Comparison of ENCODE assay signal across 8 cellular contexts in genomic region chrX:152926279-152926678, GRCh38. TPM values are rescaled to one million over a fixed set of nuclear protein-coding genes. Genes with fewer than 3 reads are reported as not detected.
DNase-seq lines count a peak whose midpoint lies in the region; ATAC-seq and TF ChIP-seq lines count a peak whose summit lies in the region.

No MANE protein-coding gene starts in this region.

- no peaks in the 10 kb centered on the region for H3K36me3 ChIP-seq in BLaER1

- H3K36me3 Mint-ChIP-seq in activated CD8-positive, alpha-beta memory T cell treated with anti-CD3 and anti-CD28 coated beads, Interleukin-2, amount 10 ng/mL, durations not matched to agents 7 days and 5 days: no peaks in the 10 kb centered on the region

- H3K4me3 Mint-ChIP-seq in activated CD8-positive, alpha-beta memory T cell treated with anti-CD3 and anti-CD28 coated beads, Interleukin-2, amount 10 ng/mL, durations not matched to agents 7 days and 5 days: no peak overlapping the region

- peaks cover 96% of the 10 kb centered on the region for H3K27me3 ChIP-seq in BLaER1

- no peak overlapping the region for H3K9ac ChIP-seq in BLaER1

- no peak overlapping the region for H3K27ac Mint-ChIP-seq in activated CD8-positive, alpha-beta memory T cell treated with anti-CD3 and anti-CD28 coated beads, Interleukin-2, amount 10 ng/mL, durations not matched to agents 7 days and 5 days

- H3K4me1 Mint-ChIP-seq in activated CD8-positive, alpha-beta memory T cell treated with anti-CD3 and anti-CD28 coated beads, Interleukin-2, amount 10 ng/mL, durations not matched to agents 7 days and 5 days: peaks cover 9% of the 10 kb centered on the region

- H3K27ac ChIP-seq in BLaER1 (no peak overlapping the region), epithelial cell of prostate (no peak overlapping the region)

- H3K4me3 ChIP-seq in BLaER1: no peak overlapping the region

- ATAC-seq in GM18868 (IDR thresholded peaks at IDR 0.05; ENCODE audit: unreplicated experiment) (peak; percentile 97), HG03432 (IDR thresholded peaks at IDR 0.05; ENCODE audit: unreplicated experiment) (peak; percentile 87), omental fat pad (ENCODE audit: low FRiP score) (peak; percentile 21), HG03457 (IDR thresholded peaks at IDR 0.05; ENCODE audit: unreplicated experiment) (no peak)
- ATAC-seq in activated CD8-positive, alpha-beta memory T cell treated with anti-CD3 and anti-CD28 coated beads, Interleukin-2, amount 10 ng/mL, durations not matched to agents 7 days and 5 days: peak; percentile 82

- H3K9me3 ChIP-seq in BLaER1: no peaks in the 10 kb centered on the region

- no peaks in the 10 kb centered on the region for H3K9me3 Mint-ChIP-seq in activated CD8-positive, alpha-beta memory T cell treated with anti-CD3 and anti-CD28 coated beads, Interleukin-2, amount 10 ng/mL, durations not matched to agents 7 days and 5 days (ENCODE audit: low read depth)

- no peak for TF ChIP-seq CTCF in omental fat pad (IDR thresholded peaks at IDR 0.05)

- DNase-seq in NCI-H69 (lab: John Stamatoyannopoulos, UW) (peak; percentile 80), epithelial cell of prostate (ENCODE audit: low read depth, low spot score) (peak; percentile 8), omental fat pad (ENCODE audit: low spot score) (no peak)
- peak; percentile 66 for DNase-seq in activated CD8-positive, alpha-beta memory T cell treated with anti-CD3 and anti-CD28 coated beads, Interleukin-2, amount 10 ng/mL, durations not matched to agents 7 days and 5 days

- H3K4me1 ChIP-seq in BLaER1: peaks cover 20% of the 10 kb centered on the region

- H3K27me3 Mint-ChIP-seq in activated CD8-positive, alpha-beta memory T cell treated with anti-CD3 and anti-CD28 coated beads, Interleukin-2, amount 10 ng/mL, durations not matched to agents 7 days and 5 days: no peaks in the 10 kb centered on the region

- H3K4me2 ChIP-seq in BLaER1: peak overlapping the region; percentile 39

- peaks cover 37% of the 10 kb centered on the region; the same call in 1 of the 2 replicates for H4K20me1 ChIP-seq in BLaER1

- CTCF ChIA-PET in activated CD8-positive, alpha-beta memory T cell treated with anti-CD3 and anti-CD28 coated beads, Interleukin-2, amount 10 ng/mL, durations not matched to agents 7 days and 5 days (lab: Charles Lee): interaction anchor here (1.0 to 1.5 kb wide), 4 partner anchors 12 to 1173 kb away, joined by 3 to 4 read pairs (median 4); no protein-coding TSS in a partner anchor

RNA-seq across cellular contexts. Expression of gene ZNF185, which starts 28.4 kb away (rescaled TPM):
- under 1 TPM; 0.91 to 0.93 TPM for total RNA-seq in activated CD8-positive, alpha-beta memory T cell treated with anti-CD3 and anti-CD28 coated beads, Interleukin-2, amount 10 ng/mL, durations not matched to agents 7 days and 5 days
- 10 to 100 TPM in 2 of 4 donors, 1 to 10 TPM in 2; 5.2 to 13.4 (median 9.0) TPM for total RNA-seq in omental fat pad
